10 cellular contexts compared by ENCODE assay signal in the genomic region with DNA sequence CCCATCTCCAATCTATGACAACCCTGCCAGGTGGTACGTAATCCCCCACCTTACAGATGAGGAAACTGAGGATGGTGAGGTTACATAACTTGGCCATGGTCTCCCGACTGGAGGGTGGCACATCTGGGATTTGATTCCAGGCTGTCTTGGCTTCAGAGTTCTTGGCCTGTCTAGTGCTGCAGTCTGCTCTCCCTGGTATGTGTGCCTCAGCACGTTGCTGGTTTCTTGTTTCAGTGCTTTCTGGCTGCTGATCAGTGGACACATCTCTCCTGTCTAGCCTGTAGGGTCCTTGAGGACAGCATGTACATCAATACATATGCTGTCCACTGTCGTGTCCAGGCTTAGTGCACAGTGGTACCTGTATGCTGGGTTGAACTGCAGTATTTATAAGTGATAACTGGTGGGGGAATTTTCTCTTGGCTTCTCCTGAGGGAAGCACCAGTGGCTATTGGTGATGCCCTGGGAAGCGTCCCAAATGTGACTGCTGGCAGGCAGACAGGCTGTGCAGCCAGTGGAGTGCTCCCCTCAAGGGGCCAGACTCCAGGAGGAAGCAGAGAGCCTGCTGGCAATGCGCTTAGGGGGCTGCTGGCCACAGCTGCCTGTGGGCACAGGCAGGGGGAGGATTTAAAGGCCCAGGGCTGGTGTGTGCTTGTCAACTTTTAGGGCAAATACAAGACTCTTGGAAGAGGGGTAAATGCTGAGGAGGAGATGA. TPM values are rescaled to one million over a fixed set of nuclear protein-coding genes. Genes with fewer than 3 reads are reported as not detected.
DNase-seq lines count a peak whose midpoint lies in the region; ATAC-seq and TF ChIP-seq lines count a peak whose summit lies in the region.
"Had no signal": no experiment of that assay in that cellular context is flagged by ENCODE, and none has a peak within 500 bp of the region (broad histone marks: within the 10 kb centered on the region; RNA-seq: fewer than 3 reads in every experiment).

No MANE protein-coding gene starts in this region.

- intact Hi-C loops in PC-3 (cut with micrococcal nuclease): no loop called here

- no peaks in the 10 kb centered on the region for H3K9me3 ChIP-seq in PC-3 (ENCODE audit: low read length)

- H3K4me2 ChIP-seq in PC-3 (ENCODE audit: low read length): 0 out of 2 replicates have a peak overlapping the region, but pooled peaks have one; percentile 12

- H3F3A ChIP-seq in PC-3 (ENCODE audit: low read length, unreplicated experiment): no peaks in the 10 kb centered on the region

- 0 out of 2 replicates have a peak, but pooled peaks cover 5% of the 10 kb centered on the region for H4K20me1 ChIP-seq in PC-3 (ENCODE audit: low read length)

- H3K27ac ChIP-seq in PC-3 (ENCODE audit: low read length) (peak overlapping the region; percentile 66), rectal smooth muscle tissue (ENCODE audit: low read depth, low read length) (peak overlapping the region; percentile 65)
- H3K27ac ChIP-seq: WERI-Rb-1 had no signal

- 0 out of 2 replicates have a peak, but pooled peaks cover 4% of the 10 kb centered on the region for H3K79me2 ChIP-seq in PC-3 (ENCODE audit: low read length)

- DNase-seq in G401 (ENCODE audit: low spot score) (peak; percentile 45), PC-3 (no peak), fibroblast of the aortic adventitia (ENCODE audit: low read depth) (peak; percentile 42), NCI-H187 treated with DMSO at 0.1 percent for 48 hours (lab: John Stamatoyannopoulos, UW) (no peak), GM19240 (ENCODE audit: insufficient read length, low spot score) (no peak), ureter (ENCODE audit: low spot score) (no peak)
- DNase-seq: NCI-H1417 treated with DMSO at 0.1 percent for 48 hours, WERI-Rb-1 had no signal

- POLR2A ChIA-PET in PC-3 (lab: Charles Lee; ENCODE audit: unreplicated experiment): no interaction called here

- no TSS peak for BruUV-seq in PC-3 (replicated peaks; lab: Mats Ljungman, UMichigan)

- peak; percentile 25 for ATAC-seq in PC-3
- ATAC-seq in GM21381 (IDR thresholded peaks at IDR 0.05; ENCODE audit: unreplicated experiment): no peak

- TF ChIP-seq CTCF in PC-3 (conservative IDR thresholded peaks at IDR 0.05; ENCODE audit: low read depth, low read length) (no peak), fibroblast of the aortic adventitia (IDR thresholded peaks at IDR 0.05; ENCODE audit: insufficient read depth, low read length) (no peak)

- H3K9ac ChIP-seq in PC-3 (ENCODE audit: low read length) (no peak overlapping the region), rectal smooth muscle tissue (ENCODE audit: low read length) (no peak overlapping the region)

- CTCF ChIA-PET in PC-3 (lab: Charles Lee): interaction anchor here (1.0 kb wide), 1 partner anchor 396 kb away, joined by 4 read pairs; no protein-coding TSS in a partner anchor

- no peak overlapping the region for H2AFZ ChIP-seq in PC-3 (ENCODE audit: low read length)

- no peaks in the 10 kb centered on the region; the same call in 1 of the 2 replicates for H3K36me3 ChIP-seq in PC-3 (ENCODE audit: low read depth, low read length)
- H3K36me3 ChIP-seq in rectal smooth muscle tissue (ENCODE audit: control insufficient read depth, insufficient read depth, low read length): peaks cover 4% of the 10 kb centered on the region

- H3K4me3 ChIP-seq in PC-3 (ENCODE audit: low read length) (no peak overlapping the region), fibroblast of the aortic adventitia (ENCODE audit: low read depth, low read length) (no peak overlapping the region), rectal smooth muscle tissue (ENCODE audit: low read length) (no peak overlapping the region)

- in situ Hi-C loops in G401 (cut with HindIII; ENCODE audit: low sequenced_read_pairs): no loop called here

- no peaks in the 10 kb centered on the region for H3K9me2 ChIP-seq in PC-3 (replicated peaks; ENCODE audit: low read length)

- H3K27me3 ChIP-seq in PC-3 (ENCODE audit: low read length) (no peaks in the 10 kb centered on the region), rectal smooth muscle tissue (ENCODE audit: control insufficient read depth, insufficient read depth, low read length) (no peaks in the 10 kb centered on the region)

- H3K4me1 ChIP-seq in PC-3 (ENCODE audit: insufficient read depth, low read length) (peaks cover 13% of the 10 kb centered on the region), rectal smooth muscle tissue (ENCODE audit: control insufficient read depth, insufficient read depth, low read length) (peaks cover 15% of the 10 kb centered on the region)

RNA-seq across cellular contexts. Expression of gene CTRL, which starts 14.4 kb away (rescaled TPM):
- 0.18 TPM in 1 of 2 replicates, not detected in the other for total RNA-seq in G401 (2014; rRNA removed; shearing (Covaris generic))
- total RNA-seq in PC-3 (2014; rRNA removed) (0.98 and 1.6 TPM in 2 replicates), fibroblast of the aortic adventitia (ENCODE audit: low replicate concordance) (0.27 and 4.6 TPM in 2 replicates), ureter (2.1 TPM)

RNA-seq across cellular contexts. Expression of gene PSMB10, which starts 19.4 kb away (rescaled TPM):
- 17.1 and 26.2 TPM in 2 replicates for total RNA-seq in G401 (2014; rRNA removed; shearing (Covaris generic))
- total RNA-seq in PC-3 (2014; rRNA removed): 51.3 and 52.0 TPM in 2 replicates
- 22.7 and 42.4 TPM in 2 replicates for total RNA-seq in fibroblast of the aortic adventitia (ENCODE audit: low replicate concordance)
- total RNA-seq in ureter: 89.4 TPM

RNA-seq across cellular contexts. Expression of gene PSKH1, which starts 24.2 kb away (rescaled TPM):
- total RNA-seq in G401 (2014; rRNA removed; shearing (Covaris generic)): 34.4 and 40.8 TPM in 2 replicates
- 6.6 and 8.3 TPM in 2 replicates for total RNA-seq in PC-3 (2014; rRNA removed)
- total RNA-seq in fibroblast of the aortic adventitia (ENCODE audit: low replicate concordance): 11.0 and 19.8 TPM in 2 replicates
- total RNA-seq in ureter: 31.2 TPM

RNA-seq across cellular contexts. Expression of gene LCAT, which starts 26.6 kb away (rescaled TPM):
- total RNA-seq in G401 (2014; rRNA removed; shearing (Covaris generic)): 6.0 and 8.1 TPM in 2 replicates
- total RNA-seq in PC-3 (2014; rRNA removed) (3.2 and 4.6 TPM in 2 replicates), fibroblast of the aortic adventitia (ENCODE audit: low replicate concordance) (2.7 and 5.2 TPM in 2 replicates), ureter (47.3 TPM)

RNA-seq across cellular contexts. Expression of gene NRN1L, which starts 32.6 kb away (rescaled TPM):
- total RNA-seq in G401 (2014; rRNA removed; shearing (Covaris generic)): not detected in 2 replicates
- total RNA-seq in PC-3 (2014; rRNA removed) (not detected in 2 replicates), fibroblast of the aortic adventitia (ENCODE audit: low replicate concordance) (not detected in 2 replicates), ureter (not detected)

Comparison
In these comparisons a context has a peak if more than half of its experiments do, and no peak if none do; other contexts are left out.
1. DNase-seq: peak in G401 (single experiment) and fibroblast of the aortic adventitia (single experiment); none in PC-3 (single experiment), NCI-H187 treated with DMSO at 0.1 percent for 48 hours (single experiment), GM19240 (single experiment) and ureter (single experiment).